ENCODE assay signal across 8 cellular contexts in the genomic region with DNA sequence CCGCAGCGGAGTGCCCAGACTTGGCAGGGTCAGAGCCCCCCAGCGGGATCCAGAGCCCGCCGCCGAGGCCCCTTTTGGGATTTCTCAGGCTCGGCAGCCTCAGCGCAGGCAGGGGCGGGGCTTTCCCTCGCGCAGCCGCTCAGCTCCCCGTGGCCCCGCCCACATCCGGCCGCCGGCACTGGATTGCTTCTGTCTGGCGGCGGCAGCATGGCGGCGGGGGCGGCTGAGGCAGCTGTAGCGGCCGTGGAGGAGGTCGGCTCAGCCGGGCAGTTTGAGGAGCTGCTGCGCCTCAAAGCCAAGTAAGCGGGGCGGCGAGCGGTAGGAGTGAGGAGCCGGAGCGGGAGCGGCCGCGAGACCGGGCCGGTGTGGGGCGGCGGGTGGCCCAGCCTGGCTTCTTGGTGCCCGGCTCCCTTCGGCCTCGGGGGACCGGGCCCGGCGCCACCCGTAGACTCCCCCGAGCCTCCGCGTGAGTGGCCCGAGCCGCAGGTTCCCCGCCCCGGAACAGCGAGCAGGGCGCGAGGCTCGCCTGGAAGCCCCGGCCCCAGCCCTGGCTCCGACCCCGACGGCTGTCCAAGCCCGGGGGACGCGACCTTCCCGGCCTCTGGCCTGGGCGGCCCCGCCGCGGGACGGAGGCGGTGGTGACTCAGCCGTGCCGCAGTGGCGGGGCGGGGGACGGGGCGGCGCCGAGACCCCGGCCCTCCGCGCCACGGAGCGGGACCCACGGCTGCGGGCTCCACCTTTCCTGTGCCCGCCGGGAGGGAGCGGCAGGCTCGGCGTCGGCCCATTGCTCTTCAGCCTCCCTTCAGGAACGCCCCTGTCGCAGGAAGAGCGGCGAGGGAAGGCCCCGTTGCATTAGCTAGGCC. TPM values are rescaled to one million over a fixed set of nuclear protein-coding genes. Genes with fewer than 3 reads are reported as not detected.
A peak's percentile ranks its signal among the peaks of the same experiment; 100 is the strongest.
DNase-seq lines count a peak whose midpoint lies in the region; ATAC-seq and TF ChIP-seq lines count a peak whose summit lies in the region.

A gene (plus strand): TSS at position 178 of the 863 bp plus-strand sequence. CDS start 30 bp downstream, at position 208.

- CTCF ChIA-PET in CD8-positive, alpha-beta T cell (lab: Charles Lee), result interaction anchor here (3.6 kb wide), 1 partner anchor 26 kb away, joined by 26 read pairs; a partner anchor contains a TSS

- peak within 1 kb of the TSS; percentile 76 for H3K4me3 ChIP-seq in CD8-positive, alpha-beta T cell (ENCODE audit: low read depth, low read length)
- peak within 1 kb of the TSS; percentile 95 for H3K4me3 ChIP-seq in endodermal cell (ENCODE audit: low read length)
- peak within 1 kb of the TSS; percentile 78 for H3K4me3 ChIP-seq in mesodermal cell (ENCODE audit: extremely low read depth, insufficient read depth, low read length, poor library complexity, severe bottlenecking)

- peaks cover 12% of the 10 kb centered on the region for H3K36me3 Mint-ChIP-seq in CD8-positive, alpha-beta T cell
- peaks cover 27% of the 10 kb centered on the region for H3K36me3 Mint-ChIP-seq in endodermal cell (ENCODE audit: low read depth)

- no peaks in the 10 kb centered on the region for H3K36me3 ChIP-seq in CD8-positive, alpha-beta T cell (ENCODE audit: insufficient read depth, low read length)
- H3K36me3 ChIP-seq in endodermal cell (ENCODE audit: control insufficient read depth, insufficient read depth, low read length), result peaks cover 25% of the 10 kb centered on the region
- peaks cover 25% of the 10 kb centered on the region for H3K36me3 ChIP-seq in mesodermal cell (ENCODE audit: control insufficient read depth, insufficient read depth, low read length)

- no peaks in the 10 kb centered on the region for H3K9me3 ChIP-seq in CD8-positive, alpha-beta T cell (ENCODE audit: low read length)
- no peaks in the 10 kb centered on the region for H3K9me3 ChIP-seq in endodermal cell (ENCODE audit: control insufficient read depth, low read length)
- no peaks in the 10 kb centered on the region for H3K9me3 ChIP-seq in mesodermal cell (ENCODE audit: control insufficient read depth, low read length)

- H3K27ac Mint-ChIP-seq in CD8-positive, alpha-beta T cell, result peak within 1 kb of the TSS; percentile 92
- peak within 1 kb of the TSS; percentile 88 for H3K27ac Mint-ChIP-seq in endodermal cell

- H3K27me3 Mint-ChIP-seq in CD8-positive, alpha-beta T cell (ENCODE audit: low read depth), result peaks cover 4% of the 10 kb centered on the region
- H3K27me3 Mint-ChIP-seq in endodermal cell (ENCODE audit: insufficient read depth), result peaks cover 14% of the 10 kb centered on the region

- intact Hi-C loops in CD8-positive, alpha-beta T cell (cut with DNase I, micrococcal nuclease), result loop anchor here (1.0 to 5.0 kb wide), 8 partner anchors 25 to 1924 kb away; a partner anchor contains a TSS

- H3K9me3 Mint-ChIP-seq in CD8-positive, alpha-beta T cell, result no peaks in the 10 kb centered on the region
- H3K9me3 Mint-ChIP-seq in endodermal cell, result no peaks in the 10 kb centered on the region

- H3K4me3 Mint-ChIP-seq in CD8-positive, alpha-beta T cell, result peak within 1 kb of the TSS; percentile 93
- peak within 1 kb of the TSS; percentile 79 for H3K4me3 Mint-ChIP-seq in endodermal cell

- POLR2A ChIA-PET in CD8-positive, alpha-beta T cell (lab: Charles Lee), result interaction anchor here (0.6 to 2.5 kb wide), 4 partner anchors 9 to 669 kb away, joined by 3 to 88 read pairs (median 4); a partner anchor contains a TSS

- H3K27ac ChIP-seq in CD8-positive, alpha-beta T cell (ENCODE audit: low read depth, low read length), result peak within 1 kb of the TSS; percentile 61
- peak within 1 kb of the TSS; percentile 38 for H3K27ac ChIP-seq in endodermal cell (ENCODE audit: low read depth, low read length)
- peak within 1 kb of the TSS; percentile 75 for H3K27ac ChIP-seq in mesodermal cell (ENCODE audit: low read depth, low read length, severe bottlenecking)

- peaks cover 35% of the 10 kb centered on the region for H3K4me1 ChIP-seq in CD8-positive, alpha-beta T cell (ENCODE audit: insufficient read depth, low read length)
- H3K4me1 ChIP-seq in endodermal cell (ENCODE audit: control insufficient read depth, insufficient read depth, low read length) (no peaks in the 10 kb centered on the region), mesodermal cell (ENCODE audit: control insufficient read depth, insufficient read depth, low read length, poor library complexity, severe bottlenecking) (peaks cover 20% of the 10 kb centered on the region)

- peak; percentile 71 to 92 (median 85) for DNase-seq in CD8-positive, alpha-beta T cell
- DNase-seq in NOMO-1 treated with DMSO at 0.1 percent for 48 hours (lab: John Stamatoyannopoulos, UW; ENCODE audit: unreplicated experiment), result peak; percentile 81
- DNase-seq in activated CD8-positive, alpha-beta memory T cell treated with anti-CD3 and anti-CD28 coated beads, Interleukin-2, amount 50 U/mL, for 24 hours (ENCODE audit: extremely low read depth), result peak; percentile 67
- peak; percentile 96 for DNase-seq in endodermal cell
- DNase-seq in stimulated activated CD8-positive, alpha-beta memory T cell treated with anti-CD3 and anti-CD28 coated beads, Interleukin-15, amount 100 ng/mL, for 4 hours (ENCODE audit: low read depth in 2 of 2), result peak; percentile 76 to 81

- 0% methylated on average over 26 to 98 of the region's 98 CpGs for WGBS in endodermal cell (ENCODE audit: insufficient coverage in 1 of 2, insufficient read length in 1 of 2), 2 experiments
- WGBS in mesodermal cell (ENCODE audit: insufficient coverage in 2 of 2), 2 experiments, result 0% methylated on average over 73 to 86 of the region's 98 CpGs

- H3K27me3 ChIP-seq in CD8-positive, alpha-beta T cell (ENCODE audit: insufficient read depth, low read length), result no peaks in the 10 kb centered on the region
- no peaks in the 10 kb centered on the region for H3K27me3 ChIP-seq in endodermal cell (ENCODE audit: control insufficient read depth, insufficient read depth, low read length, poor library complexity, severe bottlenecking)

- no peak for TF ChIP-seq CTCF in CD8-positive, alpha-beta T cell (IDR thresholded peaks at IDR 0.05)
- no peak for TF ChIP-seq CTCF in endodermal cell (conservative IDR thresholded peaks at IDR 0.05)

- peaks cover 42% of the 10 kb centered on the region for H3K4me1 Mint-ChIP-seq in CD8-positive, alpha-beta T cell (ENCODE audit: low read depth)
- peaks cover 12% of the 10 kb centered on the region for H3K4me1 Mint-ChIP-seq in endodermal cell

- H3K9ac ChIP-seq in endodermal cell (ENCODE audit: extremely low read depth, low read length, poor library complexity, severe bottlenecking), result peak within 1 kb of the TSS; percentile 80

- ATAC-seq in CD8-positive, alpha-beta T cell, result peak; percentile 95
- ATAC-seq in GM19395 (IDR thresholded peaks at IDR 0.05; ENCODE audit: unreplicated experiment) (peak; percentile 82), HG03558 (IDR thresholded peaks at IDR 0.05; ENCODE audit: extremely low read depth, unreplicated experiment) (peak; percentile 65)

RNA-seq across cellular contexts. Expression of the gene that starts here (rescaled TPM):
- 10 to 100 TPM; 20.7 to 23.7 TPM for total RNA-seq in CD8-positive, alpha-beta T cell
- total RNA-seq in endodermal cell, result 100 to 1,000 TPM; 119 to 123 TPM
- polyA plus RNA-seq in endodermal cell (2013, experiment 1 of 2), result 117 TPM
- polyA plus RNA-seq in endodermal cell (2013, experiment 2 of 2), result 109 TPM
- 157 TPM for polyA plus RNA-seq in mesodermal cell (2013, experiment 1 of 2)
- 165 TPM for polyA plus RNA-seq in mesodermal cell (2013, experiment 2 of 2)

Comparison
In these comparisons a context has a peak if more than half of its experiments do, and no peak if none do; other contexts are left out.
1. Peak in every context shown above with its lines: DNase-seq, ATAC-seq, H3K4me3 ChIP-seq and H3K27ac ChIP-seq.
2. RNA of the gene that starts here (total RNA-seq): 119 to 123 TPM in endodermal cell; 20.7 to 23.7 TPM in CD8-positive, alpha-beta T cell; every median in the first group is over 4 times any median in the second.